Comparison of ENCODE assay signal across 1 cellular context in the genomic region with DNA sequence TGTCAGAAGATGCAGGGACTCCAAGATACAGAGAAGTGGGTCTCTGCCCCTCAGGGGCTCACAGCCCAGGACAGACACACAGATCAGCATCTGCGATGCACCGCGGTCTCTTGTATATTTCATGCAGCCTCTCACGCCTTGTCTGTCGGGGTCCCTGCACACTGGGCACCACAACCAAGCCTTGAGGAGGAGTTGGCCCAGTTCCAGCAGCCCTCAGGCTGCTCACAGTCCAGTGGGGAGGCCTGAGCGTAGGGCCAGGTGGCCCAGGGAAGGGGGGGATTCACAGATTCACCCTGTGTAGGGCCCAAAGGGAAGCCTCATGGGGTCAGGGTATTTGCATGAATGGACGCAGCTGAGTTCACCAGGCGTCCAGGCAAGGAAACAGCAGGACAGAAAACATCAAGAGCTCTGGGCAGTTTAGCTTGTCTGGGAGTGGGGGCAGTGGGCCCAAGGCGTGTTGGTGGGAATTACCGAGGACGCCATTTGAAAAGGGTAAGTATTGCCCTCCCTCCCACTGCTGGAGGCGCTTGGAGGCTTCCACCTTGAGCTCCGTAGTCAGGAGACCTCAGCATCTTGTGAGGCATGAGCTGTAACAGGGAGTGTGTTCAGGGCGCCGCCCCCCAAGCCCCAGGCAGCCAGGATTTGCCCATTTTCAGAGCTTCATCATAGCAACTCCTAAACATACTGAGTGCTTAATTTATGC.
TF ChIP-seq lines count a peak whose summit lies in the region.

No MANE protein-coding gene starts in this region.

TF ChIP-seq in SK-N-SH, 30 proteins besides CTCF, POLR2A, EP300 and RAD21 (continued from another document):
- TF ChIP-seq POLR2AphosphoS5 (IDR thresholded peaks at IDR 0.05; ENCODE audit: low read depth, low read length): no peak
- no peak for TF ChIP-seq NFIC (IDR thresholded peaks at IDR 0.05; ENCODE audit: borderline replicate concordance)
- no peak for TF ChIP-seq SMC3 (IDR thresholded peaks at IDR 0.05; ENCODE audit: low read depth, low read length)
- no peak for TF ChIP-seq GABPA (IDR thresholded peaks at IDR 0.05; ENCODE audit: low read depth)
- TF ChIP-seq MEF2A (IDR thresholded peaks at IDR 0.05; ENCODE audit: borderline replicate concordance, low read depth): no peak
- TF ChIP-seq, protein P1, sequence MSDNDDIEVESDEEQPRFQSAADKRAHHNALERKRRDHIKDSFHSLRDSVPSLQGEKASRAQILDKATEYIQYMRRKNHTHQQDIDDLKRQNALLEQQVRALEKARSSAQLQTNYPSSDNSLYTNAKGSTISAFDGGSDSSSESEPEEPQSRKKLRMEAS (IDR thresholded peaks at IDR 0.05; ENCODE audit: low read depth): no peak
- TF ChIP-seq NRF1 (IDR thresholded peaks at IDR 0.05; ENCODE audit: low read depth, low read length): no peak
- TF ChIP-seq, protein P2, sequence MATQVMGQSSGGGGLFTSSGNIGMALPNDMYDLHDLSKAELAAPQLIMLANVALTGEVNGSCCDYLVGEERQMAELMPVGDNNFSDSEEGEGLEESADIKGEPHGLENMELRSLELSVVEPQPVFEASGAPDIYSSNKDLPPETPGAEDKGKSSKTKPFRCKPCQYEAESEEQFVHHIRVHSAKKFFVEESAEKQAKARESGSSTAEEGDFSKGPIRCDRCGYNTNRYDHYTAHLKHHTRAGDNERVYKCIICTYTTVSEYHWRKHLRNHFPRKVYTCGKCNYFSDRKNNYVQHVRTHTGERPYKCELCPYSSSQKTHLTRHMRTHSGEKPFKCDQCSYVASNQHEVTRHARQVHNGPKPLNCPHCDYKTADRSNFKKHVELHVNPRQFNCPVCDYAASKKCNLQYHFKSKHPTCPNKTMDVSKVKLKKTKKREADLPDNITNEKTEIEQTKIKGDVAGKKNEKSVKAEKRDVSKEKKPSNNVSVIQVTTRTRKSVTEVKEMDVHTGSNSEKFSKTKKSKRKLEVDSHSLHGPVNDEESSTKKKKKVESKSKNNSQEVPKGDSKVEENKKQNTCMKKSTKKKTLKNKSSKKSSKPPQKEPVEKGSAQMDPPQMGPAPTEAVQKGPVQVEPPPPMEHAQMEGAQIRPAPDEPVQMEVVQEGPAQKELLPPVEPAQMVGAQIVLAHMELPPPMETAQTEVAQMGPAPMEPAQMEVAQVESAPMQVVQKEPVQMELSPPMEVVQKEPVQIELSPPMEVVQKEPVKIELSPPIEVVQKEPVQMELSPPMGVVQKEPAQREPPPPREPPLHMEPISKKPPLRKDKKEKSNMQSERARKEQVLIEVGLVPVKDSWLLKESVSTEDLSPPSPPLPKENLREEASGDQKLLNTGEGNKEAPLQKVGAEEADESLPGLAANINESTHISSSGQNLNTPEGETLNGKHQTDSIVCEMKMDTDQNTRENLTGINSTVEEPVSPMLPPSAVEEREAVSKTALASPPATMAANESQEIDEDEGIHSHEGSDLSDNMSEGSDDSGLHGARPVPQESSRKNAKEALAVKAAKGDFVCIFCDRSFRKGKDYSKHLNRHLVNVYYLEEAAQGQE (IDR thresholded peaks at IDR 0.05; ENCODE audit: low read depth, low read length): no peak
